19 cellular contexts compared by ENCODE assay signal in genomic region chr11:1483445-1483961, GRCh38. TPM values are rescaled to one million over a fixed set of nuclear protein-coding genes. Genes with fewer than 3 reads are reported as not detected.
DNase-seq lines count a peak whose midpoint lies in the region; ATAC-seq and TF ChIP-seq lines count a peak whose summit lies in the region.
"Had no signal": no experiment of that assay in that cellular context is flagged by ENCODE, and none has a peak within 500 bp of the region (broad histone marks: within the 10 kb centered on the region; RNA-seq: fewer than 3 reads in every experiment).

No MANE protein-coding gene starts in this region.

- H3K4me3 ChIP-seq in gastroesophageal sphincter (peak overlapping the region in 1 of 2 donors; percentile 57), psoas muscle (peak overlapping the region; percentile 45), transverse colon (no peak overlapping the region)

- in situ Hi-C loops in transverse colon (cut with MboI; ENCODE audit: low pct_ligation_motif_present in 1 of 4, low pct_unique_long_range_greater_than_20kb in 1 of 4, low sequenced_read_pairs in 3 of 4): no loop called here
- in situ Hi-C loops in GM13977 (cut with MboI; ENCODE audit: low pct_unique_long_range_greater_than_20kb, low sequenced_read_pairs, unreplicated experiment): no loop called here

- WGBS in gastroesophageal sphincter (ENCODE audit: low coverage in 1 of 2), 2 donors: 71% methylated on average over 1 of the region's 6 CpGs; no CpG with 5 or more reads in 1 of the 2 donors
- WGBS in psoas muscle, 3 donors: 21 to 30% (median 21%) methylated on average over 6 of the region's 6 CpGs
- 55% methylated on average over 6 of the region's 6 CpGs; no CpG with 5 or more reads in 1 of the 2 donors for WGBS in transverse colon (ENCODE audit: low coverage in 1 of 2), 2 donors

- TF ChIP-seq CTCF in gastroesophageal sphincter (IDR thresholded peaks at IDR 0.05) (no peak), psoas muscle (IDR thresholded peaks at IDR 0.05) (no peak), transverse colon (IDR thresholded peaks at IDR 0.05) (no peak), GM13977 (IDR thresholded peaks at IDR 0.05; ENCODE audit: extremely low read depth, insufficient read depth, missing control alignments) (no peak)

- H3K9me3 ChIP-seq in T-helper 17 cell (ENCODE audit: control insufficient read depth, low read length, poor library complexity, severe bottlenecking) (no peaks in the 10 kb centered on the region), gastroesophageal sphincter (no peaks in the 10 kb centered on the region), psoas muscle (no peaks in the 10 kb centered on the region), transverse colon (no peaks in the 10 kb centered on the region)

- H3K4me1 Mint-ChIP-seq in T-helper 17 cell: peaks cover 20% of the 10 kb centered on the region

- no peaks in the 10 kb centered on the region for H3K27me3 Mint-ChIP-seq in T-helper 17 cell
- H3K27me3 Mint-ChIP-seq: activated naive CD8-positive, alpha-beta T cell treated with anti-CD3 and anti-CD28 coated beads, Interleukin-2, amount 50 U/mL, for 24 hours; CD4-positive, alpha-beta memory T cell had no signal

- H3K4me3 Mint-ChIP-seq in T-helper 17 cell: no peak overlapping the region
- H3K4me3 Mint-ChIP-seq: activated naive CD8-positive, alpha-beta T cell treated with anti-CD3 and anti-CD28 coated beads, Interleukin-2, amount 50 U/mL, for 24 hours; HFFc6 had no signal

- peak in 1 of 3 donors; percentile 4 for DNase-seq in T-helper 17 cell
- peak; percentile 45 to 83 for DNase-seq in psoas muscle
- DNase-seq in transverse colon: no peak
- no peak for DNase-seq in GM13977 (ENCODE audit: low spot score)
- DNase-seq in stimulated activated naive CD8-positive, alpha-beta T cell treated with anti-CD3 and anti-CD28 coated beads, Interleukin-15, Interleukin-2, amounts not matched to agents 100 U/mL and 50 U/mL, for 24 hours: no peak
- DNase-seq: activated naive CD8-positive, alpha-beta T cell treated with anti-CD3 and anti-CD28 coated beads, Interleukin-2, amount 50 U/mL, for 24 hours; brain microvascular endothelial cell; CD4-positive, alpha-beta memory T cell; cortex of kidney; DMS153; HFFc6; KG1; NCI-H1694; SHP77; small intestine; stimulated activated CD4-positive, alpha-beta T cell treated with anti-CD3 and anti-CD28 coated beads, Interleukin-4, amount 100 ng/mL, for 1 hour; T-helper 1 cell had no signal

- intact Hi-C loops in psoas muscle (cut with DNase I) (no loop called here), transverse colon (cut with DNase I; ENCODE audit: low total_unique reads) (no loop called here)

- H3K4me1 ChIP-seq in gastroesophageal sphincter: peaks cover 12 to 100% (median 95%) of the 10 kb centered on the region in 3 donors
- peaks cover 73% of the 10 kb centered on the region for H3K4me1 ChIP-seq in psoas muscle
- H3K4me1 ChIP-seq in transverse colon: peaks cover 54 to 91% (median 66%) of the 10 kb centered on the region in 4 donors

- H3K27me3 ChIP-seq in gastroesophageal sphincter (no peaks in the 10 kb centered on the region), psoas muscle (ENCODE audit: insufficient read depth in 3 of 3, low read length in 2 of 3) (no peaks in the 10 kb centered on the region), transverse colon (no peaks in the 10 kb centered on the region)
- H3K27me3 ChIP-seq: brain microvascular endothelial cell had no signal

- TF ChIP-seq EP300 in gastroesophageal sphincter (IDR thresholded peaks at IDR 0.05) (no peak), transverse colon (IDR thresholded peaks at IDR 0.05; ENCODE audit: low read depth) (no peak)

- H3K36me3 ChIP-seq in gastroesophageal sphincter (peaks cover 0 to 23% of the 10 kb centered on the region in 2 donors), psoas muscle (ENCODE audit: insufficient read depth in 1 of 2, low read depth in 1 of 2) (peaks cover 0 to 25% of the 10 kb centered on the region in 2 donors), transverse colon (peaks cover 0 to 10% (median 3%) of the 10 kb centered on the region in 4 donors)

- TF ChIP-seq POLR2A in gastroesophageal sphincter (IDR thresholded peaks at IDR 0.05): no peak
- no peak for TF ChIP-seq POLR2A in transverse colon (IDR thresholded peaks at IDR 0.05)

- peak overlapping the region; percentile 53 for H3K27ac Mint-ChIP-seq in T-helper 17 cell
- H3K27ac Mint-ChIP-seq: activated naive CD8-positive, alpha-beta T cell treated with anti-CD3 and anti-CD28 coated beads, Interleukin-2, amount 50 U/mL, for 24 hours; HFFc6 had no signal

- ATAC-seq in T-helper 17 cell (no peak), gastroesophageal sphincter (no peak), psoas muscle (peak; percentile 55 to 81 (median 72)), GM19397 (IDR thresholded peaks at IDR 0.05; ENCODE audit: unreplicated experiment) (no peak)
- no peak for ATAC-seq in stimulated activated naive CD8-positive, alpha-beta T cell treated with anti-CD3 and anti-CD28 coated beads, Interleukin-15, Interleukin-2, amounts not matched to agents 100 U/mL and 50 U/mL, for 24 hours
- ATAC-seq: activated naive CD8-positive, alpha-beta T cell treated with anti-CD3 and anti-CD28 coated beads, Interleukin-2, amount 50 U/mL, for 24 hours had no signal

- peaks cover 2% of the 10 kb centered on the region for H3K36me3 Mint-ChIP-seq in T-helper 17 cell (ENCODE audit: low read depth)

- peak overlapping the region; percentile 57 to 96 (median 93) for H3K27ac ChIP-seq in gastroesophageal sphincter
- H3K27ac ChIP-seq in psoas muscle: peak overlapping the region; percentile 80
- peak overlapping the region; percentile 81 to 92 (median 84) for H3K27ac ChIP-seq in transverse colon
- H3K27ac ChIP-seq: brain microvascular endothelial cell had no signal

RNA-seq across cellular contexts. Expression of gene MOB2, which starts 3.1 kb away (rescaled TPM):
- total RNA-seq in T-helper 17 cell (10 to 100 TPM; 65.0 to 65.7 TPM), gastroesophageal sphincter (100 to 1,000 TPM in 2 of 4 donors, 10 to 100 TPM in 2; 59.6 to 103 (median 87.8) TPM), psoas muscle (10 to 100 TPM; 44.5 to 58.7 (median 52.4) TPM), transverse colon (10 to 100 TPM; 22.8 to 56.7 (median 42.4) TPM)
- 10 to 100 TPM; 52.6 to 75.1 (median 74.2) TPM for polyA plus RNA-seq in psoas muscle

Comparison
In these comparisons a context has a peak if more than half of its experiments do, and no peak if none do; other contexts are left out.
1. ATAC-seq: peak in psoas muscle (4 of 4); none in T-helper 17 cell (single experiment), gastroesophageal sphincter (single experiment), GM19397 (single experiment) and stimulated activated naive CD8-positive, alpha-beta T cell treated with anti-CD3 and anti-CD28 coated beads, Interleukin-15, Interleukin-2, amounts not matched to agents 100 U/mL and 50 U/mL, for 24 hours (single experiment).
2. DNase-seq: peak in psoas muscle (2 of 2); none in transverse colon (single experiment), GM13977 (single experiment) and stimulated activated naive CD8-positive, alpha-beta T cell treated with anti-CD3 and anti-CD28 coated beads, Interleukin-15, Interleukin-2, amounts not matched to agents 100 U/mL and 50 U/mL, for 24 hours (single experiment).
3. Peak in every context shown above with its lines, with median percentiles within 50 percentile points of each other: H3K27ac ChIP-seq.